In the genomic region with DNA sequence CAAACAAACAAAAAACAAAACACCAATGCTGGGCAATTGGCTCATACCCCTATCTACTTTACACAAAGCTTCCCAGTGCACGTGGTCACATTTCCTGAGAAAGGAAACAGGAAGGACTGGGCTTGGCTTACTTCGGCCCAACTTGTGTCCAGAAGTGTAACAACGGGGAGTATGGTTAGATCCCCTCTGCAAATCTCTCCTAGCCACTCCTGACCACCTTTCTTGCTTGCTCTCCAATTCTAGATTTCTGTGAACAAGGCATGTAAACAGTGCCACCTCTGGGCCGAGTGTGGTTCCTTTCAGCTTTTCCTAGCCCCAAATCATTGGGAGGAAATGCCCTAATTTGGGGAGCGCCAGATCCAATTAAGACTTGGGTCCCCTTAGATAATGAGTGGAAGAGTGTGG, we compare ENCODE assay signal across 9 cellular contexts. TPM values are rescaled to one million over a fixed set of nuclear protein-coding genes. Genes with fewer than 3 reads are reported as not detected.
A peak's percentile ranks its signal among the peaks of the same experiment; 100 is the strongest.
DNase-seq lines count a peak whose midpoint lies in the region; ATAC-seq and TF ChIP-seq lines count a peak whose summit lies in the region.
"Had no signal": no experiment of that assay in that cellular context is flagged by ENCODE, and none has a peak within 500 bp of the region (broad histone marks: within the 10 kb centered on the region; RNA-seq: fewer than 3 reads in every experiment).

No MANE protein-coding gene starts in this region.

- intact Hi-C loops in colonic mucosa (cut with DNase I): no loop called here

- H3K36me3 ChIP-seq in colonic mucosa (no peaks in the 10 kb centered on the region), mesodermal cell (ENCODE audit: control insufficient read depth, insufficient read depth, low read length) (peaks cover 71% of the 10 kb centered on the region)

- no peaks in the 10 kb centered on the region for H3K4me1 ChIP-seq in colonic mucosa
- no peaks in the 10 kb centered on the region for H3K4me1 ChIP-seq in mesodermal cell (ENCODE audit: control insufficient read depth, insufficient read depth, low read length, poor library complexity, severe bottlenecking)

- H3K9ac ChIP-seq in colonic mucosa (ENCODE audit: low read depth in 2 of 2, low read length in 2 of 2): no peak overlapping the region

- DNase-seq in AG20443 (ENCODE audit: low spot score) (peak; percentile 33), Kasumi-1 (lab: John Stamatoyannopoulos, UW) (peak; percentile 71 to 79), colonic mucosa (peak; percentile 29), NCI-H2029 (lab: John Stamatoyannopoulos, UW) (no peak), NCI-H1092 treated with DMSO at 0.1 percent for 48 hours (lab: John Stamatoyannopoulos, UW) (no peak)
- DNase-seq: NCI-H510A treated with DMSO at 0.1 percent for 48 hours had no signal

- 75 to 88% methylated on average over 4 to 5 of the region's 5 CpGs for WGBS in mesodermal cell (ENCODE audit: insufficient coverage in 2 of 2), 2 experiments

- no peaks in the 10 kb centered on the region for H3K27me3 ChIP-seq in colonic mucosa

- H3K9me3 ChIP-seq in colonic mucosa (no peaks in the 10 kb centered on the region), mesodermal cell (ENCODE audit: control insufficient read depth, low read length) (no peaks in the 10 kb centered on the region)

- ATAC-seq in HG02840 (IDR thresholded peaks at IDR 0.05; ENCODE audit: low FRiP score, unreplicated experiment) (no peak), GM18873 (IDR thresholded peaks at IDR 0.05; ENCODE audit: low FRiP score, unreplicated experiment) (no peak)

- no peak overlapping the region for H3K4me3 ChIP-seq in colonic mucosa
- H3K4me3 ChIP-seq in mesodermal cell (ENCODE audit: extremely low read depth, insufficient read depth, low read length, poor library complexity, severe bottlenecking): no peak overlapping the region

- no peak overlapping the region for H3K27ac ChIP-seq in colonic mucosa
- peak overlapping the region; percentile 41 for H3K27ac ChIP-seq in mesodermal cell (ENCODE audit: low read depth, low read length, severe bottlenecking)

- TF ChIP-seq CTCF in colonic mucosa (IDR thresholded peaks at IDR 0.05): peak; percentile 28

RNA-seq across cellular contexts. Expression of a gene that starts 21.0 kb away (rescaled TPM):
- total RNA-seq in colonic mucosa: 10 to 100 TPM; 34.3 to 53.1 TPM
- polyA plus RNA-seq in mesodermal cell (2013, experiment 1 of 2): 9.0 TPM
- polyA plus RNA-seq in mesodermal cell (2013, experiment 2 of 2): 8.0 TPM

RNA-seq across cellular contexts. Expression of a gene that starts 36.5 kb away (rescaled TPM):
- total RNA-seq in colonic mucosa: 1 to 10 TPM; 5.0 to 6.1 TPM
- polyA plus RNA-seq in mesodermal cell (2013, experiment 1 of 2): 3.4 TPM
- polyA plus RNA-seq in mesodermal cell (2013, experiment 2 of 2): 2.5 TPM

RNA-seq across cellular contexts. Expression of a gene that starts 45.6 kb away (rescaled TPM):
- total RNA-seq in colonic mucosa: 10 to 100 TPM; 11.5 to 30.4 TPM
- polyA plus RNA-seq in mesodermal cell (2013, experiment 1 of 2): 16.0 TPM
- 13.2 TPM for polyA plus RNA-seq in mesodermal cell (2013, experiment 2 of 2)

Comparison
In these comparisons a context has a peak if more than half of its experiments do, and no peak if none do; other contexts are left out.
1. DNase-seq: peak in AG20443 (single experiment), Kasumi-1 (2 of 2) and colonic mucosa (single experiment); none in NCI-H2029 (single experiment) and NCI-H1092 treated with DMSO at 0.1 percent for 48 hours (single experiment).